ENCODE assay signal across 10 cellular contexts in the genomic region with DNA sequence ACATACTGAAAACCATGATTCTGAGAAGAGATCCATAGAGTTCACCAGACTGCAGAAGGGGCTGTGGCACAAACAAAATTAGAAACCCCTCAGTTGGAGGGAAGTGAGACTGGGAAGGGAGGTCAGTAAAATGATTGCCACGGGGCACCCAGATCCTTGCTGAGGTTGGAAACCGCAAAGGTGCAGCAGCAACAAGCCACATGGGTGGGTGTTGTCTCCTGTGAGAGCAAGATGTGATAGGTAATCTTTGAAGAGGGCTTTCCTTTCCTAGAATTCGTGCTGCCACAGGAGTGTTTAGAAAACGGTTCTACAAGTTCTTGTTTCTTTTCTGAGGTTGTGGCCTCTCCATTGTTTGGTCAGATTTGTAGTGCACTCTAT.
A peak's percentile ranks its signal among the peaks of the same experiment; 100 is the strongest.
DNase-seq lines count a peak whose midpoint lies in the region; ATAC-seq lines count a peak whose summit lies in the region.
"Had no signal": no experiment of that assay in that cellular context is flagged by ENCODE, and none has a peak within 500 bp of the region (broad histone marks: within the 10 kb centered on the region; RNA-seq: fewer than 3 reads in every experiment).

No MANE protein-coding gene starts in this region.

- H3K27ac Mint-ChIP-seq in memory B cell: peak overlapping the region; percentile 10

- H3K27me3 Mint-ChIP-seq in memory B cell: no peaks in the 10 kb centered on the region

- peaks cover 52% of the 10 kb centered on the region for H3K36me3 Mint-ChIP-seq in memory B cell

- peak; percentile 45 to 46 for DNase-seq in activated CD4-positive, alpha-beta T cell treated with anti-CD3 and anti-CD28 coated beads for 4 hours
- no peak for DNase-seq in memory B cell (ENCODE audit: low spot score in 2 of 2)
- no peak for DNase-seq in mucosa of gallbladder (ENCODE audit: low spot score)
- no peak for DNase-seq in NOMO-1 treated with dmso at 0.1 percent for 144 hours (lab: John Stamatoyannopoulos, UW; ENCODE audit: unreplicated experiment)
- no peak for DNase-seq in NCI-H510A (lab: John Stamatoyannopoulos, UW)
- no peak for DNase-seq in sciatic nerve (ENCODE audit: low spot score)
- DNase-seq: left cardiac atrium, right lobe of liver had no signal

- peak; percentile 58 for ATAC-seq in GM18511 (IDR thresholded peaks at IDR 0.05; ENCODE audit: unreplicated experiment)
- ATAC-seq in GM21825 (IDR thresholded peaks at IDR 0.05; ENCODE audit: unreplicated experiment): peak; percentile 44
- ATAC-seq in memory B cell (ENCODE audit: low read depth): no peak
- no peak for ATAC-seq in sciatic nerve
- ATAC-seq: left cardiac atrium, right lobe of liver had no signal

- intact Hi-C loops in sciatic nerve (cut with DNase I): no loop called here

- peaks cover 13% of the 10 kb centered on the region for H3K4me1 Mint-ChIP-seq in memory B cell

- H3K9me3 Mint-ChIP-seq in memory B cell: no peaks in the 10 kb centered on the region

- H3K4me3 Mint-ChIP-seq in memory B cell: no peak overlapping the region

Comparison
In these comparisons a context has a peak if more than half of its experiments do, and no peak if none do; other contexts are left out.
1. ATAC-seq: peak in GM18511 (single experiment) and GM21825 (single experiment); none in memory B cell (single experiment) and sciatic nerve (single experiment).
2. DNase-seq: peak in activated CD4-positive, alpha-beta T cell treated with anti-CD3 and anti-CD28 coated beads for 4 hours (2 of 2); none in memory B cell (0 of 2), mucosa of gallbladder (single experiment), NOMO-1 treated with dmso at 0.1 percent for 144 hours (single experiment), NCI-H510A (single experiment) and sciatic nerve (single experiment).